9 cellular contexts compared by ENCODE assay signal in genomic region chr22:22060200-22061084, GRCh38.
A peak's percentile ranks its signal among the peaks of the same experiment; 100 is the strongest.
DNase-seq lines count a peak whose midpoint lies in the region; ATAC-seq, FAIRE-seq and TF ChIP-seq lines count a peak whose summit lies in the region.
"Had no signal": no experiment of that assay in that cellular context is flagged by ENCODE, and none has a peak within 500 bp of the region (broad histone marks: within the 10 kb centered on the region; RNA-seq: fewer than 3 reads in every experiment).

No MANE protein-coding gene starts in this region.

- no peak overlapping the region; the same call in 1 of the 2 replicates for H2BK15ac ChIP-seq in H1 (ENCODE audit: low read length)

- DNase-seq in DMS 273 (lab: John Stamatoyannopoulos, UW; ENCODE audit: unreplicated experiment): peak; percentile 70
- no peak for DNase-seq in DMS 273 treated with DMSO at 0.1 percent for 48 hours (lab: John Stamatoyannopoulos, UW)
- DNase-seq in activated CD4-positive, CD25-positive, alpha-beta regulatory T cell treated with anti-CD3 and anti-CD28 coated beads, Interleukin-2, amount 50 U/mL, for 72 hours: peak; percentile 72
- peak; percentile 23 to 97 for DNase-seq in H1 (ENCODE audit: low read depth in 1 of 2, low spot score in 2 of 2)
- peak; percentile 51 for DNase-seq in mucosa of gallbladder (ENCODE audit: low spot score)
- DNase-seq in testis: peak; percentile 83

- H3K36me3 ChIP-seq in H1 (ENCODE audit: control insufficient read depth in 2 of 4, insufficient read depth in 4 of 4, low read length in 3 of 4) (no peaks in the 10 kb centered on the region), testis (ENCODE audit: low read depth, missing control alignments) (no peaks in the 10 kb centered on the region)

- H3K9me3 ChIP-seq in H1 (ENCODE audit: insufficient read depth in 2 of 2, low read depth in 1 of 2, low read length in 1 of 2) (no peaks in the 10 kb centered on the region), testis (no peaks in the 10 kb centered on the region)

- peak; percentile 66 for TF ChIP-seq RAD21 in Ishikawa (IDR thresholded peaks at IDR 0.05; ENCODE audit: low read depth)
- peak; percentile 76 to 82 for TF ChIP-seq RAD21 in H1 (IDR thresholded peaks at IDR 0.05 in 1 of 2, conservative IDR thresholded peaks at IDR 0.05 in 1 of 2; ENCODE audit: low read depth in 2 of 2, low read length in 2 of 2)

- H3K4ac ChIP-seq in H1 (replicated peaks; ENCODE audit: insufficient read length, low read depth, low read length): no peak overlapping the region

- no peaks in the 10 kb centered on the region for H3K23me2 ChIP-seq in H1 (ENCODE audit: low read depth, low read length)

- no peak overlapping the region for H3K4me2 ChIP-seq in H1 (ENCODE audit: insufficient read depth in 1 of 2, low read depth in 2 of 2, low read length in 2 of 2)

- intact Hi-C loops in testis (cut with DNase I; ENCODE audit: low total_unique reads): no loop called here

- H3K14ac ChIP-seq in H1 (ENCODE audit: insufficient read length): no peak overlapping the region

- H2AK5ac ChIP-seq in H1 (ENCODE audit: low read depth, low read length): no peak overlapping the region

- no peak for TF ChIP-seq POLR2A in H1 (IDR thresholded peaks at IDR 0.05; ENCODE audit: control extremely low read depth in 1 of 2, low read depth in 2 of 2, low read length in 2 of 2)
- TF ChIP-seq POLR2A in testis (IDR thresholded peaks at IDR 0.05): no peak

- TF ChIP-seq CTCF in H1 (IDR thresholded peaks at IDR 0.05; ENCODE audit: control extremely low read depth in 1 of 3, insufficient read depth in 1 of 3, low read depth in 1 of 3, low read length in 3 of 3) (peak; percentile 94 to 95 (median 95)), testis (IDR thresholded peaks at IDR 0.05) (peak; percentile 44 to 71 (median 49))

- no peak overlapping the region for H2BK20ac ChIP-seq in H1 (ENCODE audit: low read length)

- H3K4me1 ChIP-seq in H1 (replicated peaks in 1 of 4; ENCODE audit: control insufficient read depth in 3 of 4, insufficient read depth in 4 of 4, low read length in 3 of 4) (peaks cover 0 to 3% (median 0%) of the 10 kb centered on the region in 4 experiments; a peak in 3 of 7 replicates), testis (peaks cover 10% of the 10 kb centered on the region)

- WGBS in H1 (ENCODE audit: extremely low coverage in 1 of 2, insufficient coverage in 1 of 2, insufficient read length in 1 of 2, insufficient replicate concordance in 2 of 2, low coverage in 1 of 2, low lambda C conversion rate in 2 of 2, missing lambda C conversion rate in 1 of 2), 2 experiments: 55% methylated on average over 11 of the region's 11 CpGs; no CpG with 5 or more reads in 1 of the 2 experiments
- 41 to 43% methylated on average over 9 to 11 of the region's 11 CpGs for WGBS in testis, 2 donors

- TF ChIP-seq EP300 in Ishikawa (IDR thresholded peaks at IDR 0.05; ENCODE audit: borderline replicate concordance): no peak
- no peak for TF ChIP-seq EP300 in H1 (IDR thresholded peaks at IDR 0.05; ENCODE audit: borderline replicate concordance in 1 of 2, low read depth in 2 of 2, low read length in 2 of 2)

- peak overlapping the region; percentile 93; the same call in 1 of the 2 replicates for H4K8ac ChIP-seq in H1 (ENCODE audit: extremely low read depth, insufficient read depth, low read length)

- no peaks in the 10 kb centered on the region for H4K20me1 ChIP-seq in H1 (replicated peaks in 1 of 2; ENCODE audit: control insufficient read depth in 1 of 2, insufficient read depth in 2 of 2, low read length in 2 of 2)

- no peaks in the 10 kb centered on the region for H3K79me2 ChIP-seq in H1 (ENCODE audit: control insufficient read depth in 1 of 2, insufficient read depth in 2 of 2, low read length in 2 of 2)

- H3K27ac ChIP-seq in H1 (ENCODE audit: low read depth, low read length): no peak overlapping the region
- peak overlapping the region; percentile 31 to 75 for H3K27ac ChIP-seq in testis

- H4K91ac ChIP-seq in H1 (replicated peaks; ENCODE audit: insufficient read length, low read length): peak overlapping the region; percentile 16

- no peak overlapping the region for H4K5ac ChIP-seq in H1 (ENCODE audit: insufficient read length, low read depth, low read length)

- no peak overlapping the region for H3K18ac ChIP-seq in H1 (ENCODE audit: extremely low read depth, low read length)

- H2BK5ac ChIP-seq in H1 (ENCODE audit: low read depth, low read length): no peak overlapping the region

- no peak for ATAC-seq in HG03108 (IDR thresholded peaks at IDR 0.05; ENCODE audit: unreplicated experiment)

- CTCF ChIA-PET in H1 (lab: Charles Lee; ENCODE audit: partially characterized antibody): interaction anchor here (0.5 to 3.3 kb wide), 43 partner anchors 8 to 191 kb away, joined by 3 to 19 read pairs (median 3); partner anchors contain the start of gene PPM1F

- no peak for FAIRE-seq in H1 (lab: Jason Lieb, UNC)
- FAIRE-seq: A204.1 had no signal

- H2BK12ac ChIP-seq in H1 (ENCODE audit: low read depth, low read length): no peak overlapping the region

- peaks cover 49 to 84% (median 76%) of the 10 kb centered on the region in 4 experiments for H3K27me3 ChIP-seq in H1 (replicated peaks in 1 of 4; ENCODE audit: control insufficient read depth in 3 of 4, extremely low read depth in 1 of 4, insufficient read depth in 3 of 4, low read length in 3 of 4)
- H3K27me3 ChIP-seq in testis: no peaks in the 10 kb centered on the region

- H3K79me1 ChIP-seq in H1 (ENCODE audit: low read depth, low read length): no peaks in the 10 kb centered on the region

- H3K56ac ChIP-seq in H1 (replicated peaks; ENCODE audit: insufficient read length, low read depth, low read length): no peak overlapping the region

- H3K9ac ChIP-seq in H1 (replicated peaks in 1 of 4; ENCODE audit: extremely low read depth in 1 of 4, low read depth in 3 of 4, low read length in 3 of 4): no peak overlapping the region

- POLR2A ChIA-PET in H1 (lab: Charles Lee; ENCODE audit: partially characterized antibody): no interaction called here

- no peak overlapping the region for H2BK120ac ChIP-seq in H1 (replicated peaks; ENCODE audit: low read depth, low read length)

- no peak overlapping the region for H3K23ac ChIP-seq in H1 (ENCODE audit: insufficient read length)

- H3K4me3 ChIP-seq in H1 (ENCODE audit: extremely low read depth in 1 of 4, insufficient read depth in 2 of 4, low read depth in 3 of 4, low read length in 4 of 4) (no peak overlapping the region), testis (no peak overlapping the region)

- H2AFZ ChIP-seq in H1 (ENCODE audit: low read length): no peak overlapping the region

TF ChIP-seq in Ishikawa, 13 proteins besides CTCF, POLR2A, EP300 and RAD21 (continues in another document):
- TF ChIP-seq FOXM1 (IDR thresholded peaks at IDR 0.05; ENCODE audit: borderline replicate concordance, low read depth): no peak
- no peak for TF ChIP-seq MAX (IDR thresholded peaks at IDR 0.05)
- TF ChIP-seq TCF12 (IDR thresholded peaks at IDR 0.05; ENCODE audit: low read depth): no peak
- TF ChIP-seq ZBTB7A (IDR thresholded peaks at IDR 0.05; ENCODE audit: low read depth): no peak
- TF ChIP-seq USF1 (IDR thresholded peaks at IDR 0.05): no peak
- TF ChIP-seq CREB1 (IDR thresholded peaks at IDR 0.05; ENCODE audit: low read depth): no peak
- no peak for TF ChIP-seq TAF1 (IDR thresholded peaks at IDR 0.05; ENCODE audit: low read depth)
- no peak for TF ChIP-seq CEBPB (IDR thresholded peaks at IDR 0.05)
- no peak for TF ChIP-seq NFIC (IDR thresholded peaks at IDR 0.05)
- TF ChIP-seq YY1 (IDR thresholded peaks at IDR 0.05; ENCODE audit: low read depth): no peak

TF ChIP-seq in H1, 55 proteins besides CTCF, POLR2A, EP300 and RAD21:
- TF ChIP-seq CBX8 (IDR thresholded peaks at IDR 0.05; ENCODE audit: borderline replicate concordance, low read depth, low read length) (no peak), EZH2 (IDR thresholded peaks at IDR 0.05; ENCODE audit: low read depth, low read length, severe bottlenecking) (no peak), HDAC6 (IDR thresholded peaks at IDR 0.05; ENCODE audit: low read depth, low read length) (no peak), YY1 (IDR thresholded peaks at IDR 0.05; ENCODE audit: low read depth, low read length) (0 out of 2 replicates have a peak, but pooled peaks have one; percentile 19), POU5F1 (IDR thresholded peaks at IDR 0.05; ENCODE audit: low read depth, low read length) (no peak), ATF2 (IDR thresholded peaks at IDR 0.05; ENCODE audit: low read length) (no peak), ASH2L (IDR thresholded peaks at IDR 0.05; ENCODE audit: low read length) (no peak), MAX (IDR thresholded peaks at IDR 0.05) (peak; percentile 61), MAFK (IDR thresholded peaks at IDR 0.05; ENCODE audit: low read depth, low read length) (no peak), GABPA (IDR thresholded peaks at IDR 0.05; ENCODE audit: borderline replicate concordance, insufficient read depth, low read length) (no peak), EGR1 (IDR thresholded peaks at IDR 0.05; ENCODE audit: borderline replicate concordance, low read depth, low read length) (no peak)
